1 cellular context compared by ENCODE assay signal in the genomic region with DNA sequence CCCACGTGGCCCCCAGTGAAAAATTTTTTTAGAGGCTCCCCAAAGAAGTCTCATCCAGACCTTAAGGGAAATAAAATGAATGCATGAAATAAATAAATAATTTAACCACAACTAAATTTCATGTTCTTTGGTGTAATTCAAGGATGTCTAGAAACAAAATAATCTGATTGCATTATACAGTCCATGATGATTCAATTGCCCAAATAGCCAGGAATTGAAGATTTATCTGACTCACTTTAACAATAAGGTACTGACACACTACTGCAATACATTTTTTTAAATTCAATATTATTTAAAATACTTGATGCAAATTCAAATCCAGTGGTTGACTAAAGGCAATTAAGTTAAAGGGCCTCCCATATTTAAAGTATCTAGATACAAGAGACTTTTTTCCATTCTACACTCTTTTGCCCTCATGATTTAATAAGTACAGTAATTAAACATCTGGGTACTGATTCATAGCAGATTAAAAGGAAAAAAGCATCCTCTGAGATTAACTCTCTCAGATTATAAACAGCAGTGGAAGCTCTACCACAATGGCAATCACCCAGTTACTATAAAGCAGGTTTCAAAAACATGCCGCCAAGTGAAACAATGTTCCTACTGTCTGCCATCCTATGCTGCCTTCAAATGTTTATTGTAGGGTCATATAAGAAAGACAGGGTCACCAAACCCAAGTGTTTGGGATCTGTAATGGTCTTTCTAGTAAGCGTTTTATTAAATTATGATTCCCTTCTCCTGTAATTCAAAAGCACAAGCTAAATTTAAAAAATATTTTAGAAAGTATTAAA.
TF ChIP-seq lines count a peak whose summit lies in the region.

No MANE protein-coding gene starts in this region.

TF ChIP-seq in HCT116, 20 proteins besides CTCF, POLR2A, EP300 and RAD21:
- TF ChIP-seq ZFX (IDR thresholded peaks at IDR 0.05): no peak
